Comparison of ENCODE assay signal across 9 cellular contexts in genomic region chr18:5895886-5896740, GRCh38. TPM values are rescaled to one million over a fixed set of nuclear protein-coding genes. Genes with fewer than 3 reads are reported as not detected.
A peak's percentile ranks its signal among the peaks of the same experiment; 100 is the strongest.
DNase-seq lines count a peak whose midpoint lies in the region; ATAC-seq and TF ChIP-seq lines count a peak whose summit lies in the region.
"Had no signal": no experiment of that assay in that cellular context is flagged by ENCODE, and none has a peak within 500 bp of the region (broad histone marks: within the 10 kb centered on the region; RNA-seq: fewer than 3 reads in every experiment).

No MANE protein-coding gene starts in this region.

- TF ChIP-seq CTCF in hepatocyte (IDR thresholded peaks at IDR 0.05; ENCODE audit: poor library complexity), result no peak

- peak overlapping the region; percentile 96 for H3K4me2 ChIP-seq in hepatocyte

- peak in 1 of 2 donors; percentile 15 for ATAC-seq in activated T-cell treated with anti-CD3 and anti-CD28 coated beads, Interleukin-2, amount 50 U/mL, for 4 hours
- ATAC-seq in HG03571 (IDR thresholded peaks at IDR 0.05; ENCODE audit: unreplicated experiment), result no peak
- no peak for ATAC-seq in HG03378 (IDR thresholded peaks at IDR 0.05; ENCODE audit: unreplicated experiment)

- H3K4me3 Mint-ChIP-seq in activated T-cell treated with anti-CD3 and anti-CD28 coated beads, Interleukin-2, amount 50 U/mL, for 4 hours, result peak overlapping the region; percentile 6

- no peaks in the 10 kb centered on the region for H3K9me3 Mint-ChIP-seq in activated T-cell treated with anti-CD3 and anti-CD28 coated beads, Interleukin-2, amount 50 U/mL, for 4 hours

- H3K27me3 ChIP-seq in hepatocyte, result peaks cover 62% of the 10 kb centered on the region
- peaks cover 19% of the 10 kb centered on the region for H3K27me3 ChIP-seq in rectal smooth muscle tissue (ENCODE audit: control insufficient read depth, insufficient read depth, low read length)

- H3K9me3 ChIP-seq in hepatocyte (ENCODE audit: low read depth), result no peaks in the 10 kb centered on the region

- H3K36me3 Mint-ChIP-seq in activated T-cell treated with anti-CD3 and anti-CD28 coated beads, Interleukin-2, amount 50 U/mL, for 4 hours (ENCODE audit: insufficient read depth), result no peaks in the 10 kb centered on the region

- H2AFZ ChIP-seq in hepatocyte, result peak overlapping the region; percentile 87

- H3K27me3 Mint-ChIP-seq in activated T-cell treated with anti-CD3 and anti-CD28 coated beads, Interleukin-2, amount 50 U/mL, for 4 hours (ENCODE audit: low read depth), result peaks cover 69% of the 10 kb centered on the region

- no peaks in the 10 kb centered on the region for H4K20me1 ChIP-seq in hepatocyte (ENCODE audit: insufficient read depth, poor library complexity, severe bottlenecking)

- H3K4me1 ChIP-seq in hepatocyte (ENCODE audit: insufficient read depth) (peaks cover 13% of the 10 kb centered on the region), rectal smooth muscle tissue (ENCODE audit: control insufficient read depth, insufficient read depth, low read length) (no peaks in the 10 kb centered on the region)

- H3K9ac ChIP-seq in rectal smooth muscle tissue (ENCODE audit: low read length), result no peak overlapping the region

- DNase-seq in activated T-cell treated with anti-CD3 and anti-CD28 coated beads, Interleukin-2, amount 50 U/mL, for 4 hours, result no peak
- DNase-seq in activated T-cell treated with anti-CD3 and anti-CD28 coated beads for 4 hours (no peak), T1000 (lab: John Stamatoyannopoulos, UW) (peak; percentile 32), hepatocyte (ENCODE audit: low spot score) (peak; percentile 69), UCSD-AML1 (lab: John Stamatoyannopoulos, UW; ENCODE audit: unreplicated experiment) (no peak)

- H3K27ac ChIP-seq in hepatocyte (peak overlapping the region; percentile 67), rectal smooth muscle tissue (ENCODE audit: low read depth, low read length) (no peak overlapping the region)

- H3K4me3 ChIP-seq in hepatocyte (peak overlapping the region; percentile 80), rectal smooth muscle tissue (ENCODE audit: low read length) (peak overlapping the region; percentile 56)

- H3K9me2 ChIP-seq in hepatocyte (replicated peaks; ENCODE audit: insufficient read depth), result no peaks in the 10 kb centered on the region

- WGBS in hepatocyte (ENCODE audit: low lambda C conversion rate, missing lambda C conversion rate), result 4% methylated on average over 36 of the region's 41 CpGs

- H3K4me1 Mint-ChIP-seq in activated T-cell treated with anti-CD3 and anti-CD28 coated beads, Interleukin-2, amount 50 U/mL, for 4 hours (ENCODE audit: low read depth), result peaks cover 7% of the 10 kb centered on the region

- no peaks in the 10 kb centered on the region for H3K79me2 ChIP-seq in hepatocyte

- no peaks in the 10 kb centered on the region for H3K36me3 ChIP-seq in hepatocyte (replicated peaks; ENCODE audit: insufficient read depth, low read depth)
- no peaks in the 10 kb centered on the region for H3K36me3 ChIP-seq in rectal smooth muscle tissue (ENCODE audit: control insufficient read depth, insufficient read depth, low read length)

RNA-seq across cellular contexts. Expression of gene TMEM200C, which starts 0.8 kb away (rescaled TPM):
- total RNA-seq in activated T-cell treated with anti-CD3 and anti-CD28 coated beads, Interleukin-2, amount 50 U/mL, for 4 hours, result not detected
- total RNA-seq in hepatocyte, result 2.6 and 3.1 TPM in 2 replicates
- polyA plus RNA-seq in hepatocyte, result 2.4 and 3.4 TPM in 2 replicates
- total RNA-seq: T-helper 2 cell treated with Interferon-gamma antibody and Interleukin-4, amounts not matched to agents 100 ng/mL and 5 ng/mL, for 36 hours had no signal

Comparison
In these comparisons a context has a peak if more than half of its experiments do, and no peak if none do; other contexts are left out.
1. DNase-seq: peak in T1000 (single experiment) and hepatocyte (single experiment); none in activated T-cell treated with anti-CD3 and anti-CD28 coated beads, Interleukin-2, amount 50 U/mL, for 4 hours (single experiment), activated T-cell treated with anti-CD3 and anti-CD28 coated beads for 4 hours (single experiment) and UCSD-AML1 (single experiment).